Comparison of ENCODE assay signal across 15 cellular contexts in genomic region chrX:25754399-25754798, GRCh38.
DNase-seq lines count a peak whose midpoint lies in the region; ATAC-seq and TF ChIP-seq lines count a peak whose summit lies in the region.
"Had no signal": no experiment of that assay in that cellular context is flagged by ENCODE, and none has a peak within 500 bp of the region (broad histone marks: within the 10 kb centered on the region; RNA-seq: fewer than 3 reads in every experiment).

No MANE protein-coding gene starts in this region.

- H3K36me3 ChIP-seq in GM23338 (ENCODE audit: insufficient read depth), result no peaks in the 10 kb centered on the region
- no peaks in the 10 kb centered on the region for H3K36me3 ChIP-seq in endodermal cell (ENCODE audit: control insufficient read depth, insufficient read depth, low read length)
- no peaks in the 10 kb centered on the region for H3K36me3 ChIP-seq in iPS DF 6.9 (ENCODE audit: control insufficient read depth, insufficient read depth, low read length)
- no peaks in the 10 kb centered on the region for H3K36me3 ChIP-seq in trophoblast cell (ENCODE audit: control insufficient read depth in 1 of 2, insufficient read depth in 2 of 2, low read length in 2 of 2)
- H3K36me3 ChIP-seq: BLaER1 had no signal

- peaks cover 8% of the 10 kb centered on the region; the same call in 2 of the 3 replicates for H3K4me1 Mint-ChIP-seq in GM23338
- H3K4me1 Mint-ChIP-seq in endodermal cell, result peaks cover 3% of the 10 kb centered on the region
- H3K4me1 Mint-ChIP-seq: CD14-positive monocyte; CD4-positive, alpha-beta memory T cell had no signal

- H3K4me3 Mint-ChIP-seq in GM23338, result no peak overlapping the region
- no peak overlapping the region for H3K4me3 Mint-ChIP-seq in endodermal cell
- H3K4me3 Mint-ChIP-seq: CD14-positive monocyte; CD4-positive, alpha-beta memory T cell; H9 had no signal

- no peak overlapping the region for H3K4ac ChIP-seq in trophoblast cell (ENCODE audit: low read depth, low read length)

- no peak overlapping the region for H2BK5ac ChIP-seq in trophoblast cell (ENCODE audit: low read depth, low read length, poor library complexity)

- H3K27ac ChIP-seq in GM23338 (ENCODE audit: low read depth) (no peak overlapping the region), endodermal cell (ENCODE audit: low read depth, low read length) (no peak overlapping the region), iPS DF 6.9 (ENCODE audit: low read length) (no peak overlapping the region), trophoblast cell (ENCODE audit: low read depth, low read length) (peak overlapping the region; percentile 10)
- H3K27ac ChIP-seq: BLaER1 had no signal

- H3K9me3 Mint-ChIP-seq in GM23338 (no peaks in the 10 kb centered on the region), endodermal cell (peaks cover 49% of the 10 kb centered on the region)

- WGBS in endodermal cell (ENCODE audit: insufficient coverage in 1 of 2, insufficient read length in 1 of 2), 2 experiments, result 83 to 90% methylated on average over 1 to 2 of the region's 2 CpGs
- WGBS in iPS DF 6.9 (ENCODE audit: insufficient coverage, insufficient read length), result no CpG with 5 or more reads among the region's 2 CpGs
- no CpG with 5 or more reads among the region's 2 CpGs for WGBS in trophoblast cell (ENCODE audit: extremely low coverage, insufficient coverage, insufficient read length)

- no peak overlapping the region for H3K18ac ChIP-seq in trophoblast cell (ENCODE audit: low read length)

- no peak overlapping the region for H4K91ac ChIP-seq in trophoblast cell (ENCODE audit: low read depth, low read length)

- no peak overlapping the region for H4K12ac ChIP-seq in trophoblast cell (ENCODE audit: low read depth, low read length)

- H3K79me1 ChIP-seq in trophoblast cell (ENCODE audit: low read length), result no peaks in the 10 kb centered on the region

- H3K27ac Mint-ChIP-seq in GM23338 (peak overlapping the region; percentile 36; the same call in 1 of the 2 replicates), endodermal cell (no peak overlapping the region)
- H3K27ac Mint-ChIP-seq: CD14-positive monocyte; CD4-positive, alpha-beta memory T cell had no signal

- DNase-seq in GM23338 (ENCODE audit: low spot score), result peak; percentile 19
- DNase-seq in endodermal cell, result peak; percentile 43
- peak; percentile 0 for DNase-seq in iPS DF 6.9 (ENCODE audit: low read depth, low spot score)
- no peak for DNase-seq in trophoblast cell
- DNase-seq in medulla oblongata (ENCODE audit: extremely low spot score), result no peak
- no peak for DNase-seq in stimulated activated CD4-positive, alpha-beta T cell treated with anti-CD3 and anti-CD28 coated beads, Interleukin-2, amount 100 ng/mL, for 24 hours
- DNase-seq in islet precursor cell, result no peak
- DNase-seq: 8988T; CD4-positive, alpha-beta memory T cell; DMS153; DMS79; GF-D8; H9 had no signal

- H3K27me3 Mint-ChIP-seq in GM23338 (ENCODE audit: insufficient read depth, low read depth, poor library complexity) (peaks cover 2% of the 10 kb centered on the region), endodermal cell (ENCODE audit: insufficient read depth) (no peaks in the 10 kb centered on the region)
- H3K27me3 Mint-ChIP-seq: CD4-positive, alpha-beta memory T cell had no signal

- H3K4me2 ChIP-seq in GM23338 (no peak overlapping the region), trophoblast cell (ENCODE audit: low read length) (no peak overlapping the region)
- H3K4me2 ChIP-seq: BLaER1 had no signal

- no peak overlapping the region for H2BK12ac ChIP-seq in trophoblast cell (ENCODE audit: low read length)

- no peak overlapping the region for H4K8ac ChIP-seq in trophoblast cell (ENCODE audit: low read depth, low read length)

- TF ChIP-seq CTCF in GM23338 (conservative IDR thresholded peaks at IDR 0.05; ENCODE audit: low read depth in 2 of 2) (no peak), endodermal cell (conservative IDR thresholded peaks at IDR 0.05) (no peak)

- H3K4me1 ChIP-seq in GM23338 (ENCODE audit: insufficient read depth) (no peaks in the 10 kb centered on the region), endodermal cell (ENCODE audit: control insufficient read depth, insufficient read depth, low read length) (no peaks in the 10 kb centered on the region), iPS DF 6.9 (ENCODE audit: control insufficient read depth, insufficient read depth, low read length) (no peaks in the 10 kb centered on the region; the same call in 1 of the 2 replicates), trophoblast cell (ENCODE audit: control insufficient read depth in 1 of 2, insufficient read depth in 2 of 2, low read length in 2 of 2) (no peaks in the 10 kb centered on the region)
- H3K4me1 ChIP-seq: BLaER1 had no signal

- no peak overlapping the region for H3K14ac ChIP-seq in trophoblast cell (ENCODE audit: low read length)

- H4K20me1 ChIP-seq in GM23338 (replicated peaks; ENCODE audit: insufficient read depth), result no peaks in the 10 kb centered on the region
- H4K20me1 ChIP-seq: BLaER1 had no signal

- H3K79me2 ChIP-seq in GM23338 (replicated peaks; ENCODE audit: insufficient read depth) (no peaks in the 10 kb centered on the region), trophoblast cell (ENCODE audit: control insufficient read depth, insufficient read depth, low read length, poor library complexity) (no peaks in the 10 kb centered on the region)

- no peaks in the 10 kb centered on the region for H3F3A ChIP-seq in GM23338 (replicated peaks; ENCODE audit: low read depth)

- H3K4me3 ChIP-seq in GM23338, result no peak overlapping the region
- H3K4me3 ChIP-seq in endodermal cell (ENCODE audit: low read length), result no peak overlapping the region
- H3K4me3 ChIP-seq in iPS DF 6.9 (ENCODE audit: low read length), result no peak overlapping the region
- H3K4me3 ChIP-seq in trophoblast cell (ENCODE audit: low read depth, low read length), result no peak overlapping the region
- H3K4me3 ChIP-seq: BLaER1 had no signal

- H3K27me3 ChIP-seq in GM23338 (ENCODE audit: insufficient read depth) (no peaks in the 10 kb centered on the region), endodermal cell (ENCODE audit: control insufficient read depth, insufficient read depth, low read length, poor library complexity, severe bottlenecking) (no peaks in the 10 kb centered on the region), iPS DF 6.9 (ENCODE audit: control insufficient read depth, insufficient read depth, low read length) (no peaks in the 10 kb centered on the region), trophoblast cell (ENCODE audit: insufficient read depth, low read length) (no peaks in the 10 kb centered on the region)

- no peak overlapping the region for H2BK120ac ChIP-seq in trophoblast cell (ENCODE audit: insufficient read depth, low read length, poor library complexity)

- no peaks in the 10 kb centered on the region for H3K36me3 Mint-ChIP-seq in GM23338 (ENCODE audit: low read depth)
- no peaks in the 10 kb centered on the region for H3K36me3 Mint-ChIP-seq in endodermal cell (ENCODE audit: low read depth)
- H3K36me3 Mint-ChIP-seq: CD14-positive monocyte; CD4-positive, alpha-beta memory T cell had no signal

- no peak overlapping the region for H2AK5ac ChIP-seq in trophoblast cell (ENCODE audit: low read length)

- no peak overlapping the region for H3K9ac ChIP-seq in endodermal cell (ENCODE audit: extremely low read depth, low read length, poor library complexity, severe bottlenecking)
- no peak overlapping the region for H3K9ac ChIP-seq in trophoblast cell (ENCODE audit: low read length)
- H3K9ac ChIP-seq: BLaER1 had no signal

- H2AFZ ChIP-seq in GM23338 (no peak overlapping the region), trophoblast cell (ENCODE audit: insufficient read depth, low read length, poor library complexity) (no peak overlapping the region)

- ATAC-seq in GM23338, result 0 out of 3 replicates have a peak, but pooled peaks have one; percentile 28

- H3K9me2 ChIP-seq in GM23338 (ENCODE audit: insufficient read depth), result no peaks in the 10 kb centered on the region

- H3K9me3 ChIP-seq in endodermal cell (ENCODE audit: control insufficient read depth, low read length), result peaks cover 6% of the 10 kb centered on the region
- H3K9me3 ChIP-seq in iPS DF 6.9 (ENCODE audit: control insufficient read depth, insufficient read depth, low read length), result no peaks in the 10 kb centered on the region
- no peaks in the 10 kb centered on the region for H3K9me3 ChIP-seq in trophoblast cell (ENCODE audit: insufficient read depth, low read depth, low read length)
- H3K9me3 ChIP-seq: BLaER1 had no signal

- no peak overlapping the region for H3K23ac ChIP-seq in trophoblast cell (ENCODE audit: low read length)

TF ChIP-seq in GM23338, 12 proteins besides CTCF, POLR2A, EP300 and RAD21 (continues in another document):
- TF ChIP-seq CREB1 (CRISPR knock-in tag; IDR thresholded peaks at IDR 0.05; ENCODE audit: low read depth), result no peak
- no peak for TF ChIP-seq REST (IDR thresholded peaks at IDR 0.05; ENCODE audit: unreplicated experiment)
- TF ChIP-seq ZNF331 (CRISPR knock-in tag; IDR thresholded peaks at IDR 0.05; ENCODE audit: low read depth), result no peak
- TF ChIP-seq STAT1 (IDR thresholded peaks at IDR 0.05; ENCODE audit: unreplicated experiment), result no peak
- no peak for TF ChIP-seq EZH2phosphoT487 (IDR thresholded peaks at IDR 0.05; ENCODE audit: unreplicated experiment)
- TF ChIP-seq EZH2 (IDR thresholded peaks at IDR 0.05; ENCODE audit: low read depth, unreplicated experiment), result no peak

Comparison
In these comparisons a context has a peak if more than half of its experiments do, and no peak if none do; other contexts are left out.
1. DNase-seq: peak in GM23338 (single experiment), endodermal cell (single experiment) and iPS DF 6.9 (single experiment); none in trophoblast cell (0 of 2), medulla oblongata (single experiment), stimulated activated CD4-positive, alpha-beta T cell treated with anti-CD3 and anti-CD28 coated beads, Interleukin-2, amount 100 ng/mL, for 24 hours (0 of 2) and islet precursor cell (single experiment).